Comparison of ENCODE assay signal across 8 cellular contexts in the genomic region with DNA sequence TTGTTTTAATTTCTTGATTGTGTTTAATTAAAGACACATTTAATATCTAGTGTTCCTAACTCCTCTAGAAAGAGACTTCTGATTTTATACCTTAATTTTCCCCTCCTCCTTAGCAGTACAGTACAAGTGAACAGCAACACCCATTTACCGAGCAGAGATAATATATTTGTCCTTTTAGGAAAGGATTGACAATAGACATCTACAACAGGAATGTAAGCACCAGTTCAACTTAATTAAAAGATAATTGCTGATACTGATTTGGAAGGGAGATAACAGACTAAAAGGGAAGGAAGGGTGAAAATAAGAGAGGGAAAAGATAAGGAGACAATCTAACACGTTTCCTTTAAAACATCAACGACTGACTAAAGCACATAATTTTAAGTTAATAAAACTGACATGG.
DNase-seq lines count a peak whose midpoint lies in the region; ATAC-seq, FAIRE-seq and TF ChIP-seq lines count a peak whose summit lies in the region.

No MANE protein-coding gene starts in this region.

- H3K4me3 Mint-ChIP-seq in mesothelial cell of epicardium, result peak overlapping the region; percentile 69

- H4K20me1 ChIP-seq in KMS-11 (ENCODE audit: insufficient read depth), result 0 out of 2 replicates have a peak, but pooled peaks cover 2% of the 10 kb centered on the region

- peak overlapping the region; percentile 46; the same call in 1 of the 2 replicates for H3K9ac ChIP-seq in KMS-11

- H3K27me3 Mint-ChIP-seq in mesothelial cell of epicardium (ENCODE audit: low read depth), result no peaks in the 10 kb centered on the region

- ATAC-seq in Right ventricle myocardium inferior, result peak; percentile 37

- H3K4me3 ChIP-seq in KMS-11 (IDR thresholded peaks at IDR 0.05; ENCODE audit: insufficient read depth, low read depth, low read length), result no peak overlapping the region
- peak overlapping the region; percentile 54 for H3K4me3 ChIP-seq in bronchial epithelial cell (ENCODE audit: low read depth, low read length)

- TF ChIP-seq CTCF in KMS-11 (conservative IDR thresholded peaks at IDR 0.05; ENCODE audit: low read depth, low read length), result no peak
- TF ChIP-seq CTCF in bronchial epithelial cell (IDR thresholded peaks at IDR 0.05; ENCODE audit: insufficient read depth, low read length, severe bottlenecking), result no peak
- no peak for TF ChIP-seq CTCF in mesothelial cell of epicardium (IDR thresholded peaks at IDR 0.05; ENCODE audit: unreplicated experiment)

- H3K27me3 ChIP-seq in KMS-11 (ENCODE audit: insufficient read depth, low read depth) (no peaks in the 10 kb centered on the region), bronchial epithelial cell (ENCODE audit: control insufficient read depth, insufficient read depth, low read length) (no peaks in the 10 kb centered on the region)

- H3K36me3 ChIP-seq in KMS-11 (ENCODE audit: insufficient read depth), result no peaks in the 10 kb centered on the region
- H3K36me3 ChIP-seq in bronchial epithelial cell (ENCODE audit: control insufficient read depth, insufficient read depth, low read length), result no peaks in the 10 kb centered on the region

- no peaks in the 10 kb centered on the region for H3K36me3 Mint-ChIP-seq in mesothelial cell of epicardium

- H3K27ac ChIP-seq in KMS-11, result peak overlapping the region; percentile 67

- FAIRE-seq in bronchial epithelial cell (lab: Jason Lieb, UNC), result no peak

- no peak for DNase-seq in Right ventricle myocardium inferior (ENCODE audit: missing footprints)
- no peak for DNase-seq in cardiac septum (ENCODE audit: low spot score)
- DNase-seq in bronchial epithelial cell (ENCODE audit: low read depth), result no peak
- DNase-seq in mesothelial cell of epicardium (ENCODE audit: low spot score in 2 of 2, unreplicated experiment in 2 of 2), result no peak
- DNase-seq in epidermal melanocyte (ENCODE audit: insufficient read length, low spot score), result no peak
- DNase-seq in NCI-H1694 treated with DMSO at 0.1 percent for 48 hours (lab: John Stamatoyannopoulos, UW), result no peak
- no peak for DNase-seq in AG20443 (ENCODE audit: low spot score)

- peaks cover 38% of the 10 kb centered on the region for H3K4me1 Mint-ChIP-seq in mesothelial cell of epicardium

- peak overlapping the region; percentile 89 for H3K4me2 ChIP-seq in KMS-11

- H3K9me3 Mint-ChIP-seq in mesothelial cell of epicardium, result no peaks in the 10 kb centered on the region

- intact Hi-C loops in Right ventricle myocardium inferior (cut with DNase I) (loop anchor here (10.0 kb wide), 1 partner anchor 115 kb away; the partner anchor contains the start of gene SRPK2), cardiac septum (cut with DNase I) (no loop called here)

- peaks cover 56% of the 10 kb centered on the region for H3K4me1 ChIP-seq in KMS-11 (ENCODE audit: low read depth, poor library complexity, severe bottlenecking)

- H3K79me2 ChIP-seq in KMS-11 (ENCODE audit: insufficient read depth, low read depth), result peaks cover 82% of the 10 kb centered on the region

- peak overlapping the region; percentile 90 for H3K27ac Mint-ChIP-seq in mesothelial cell of epicardium

- H2AFZ ChIP-seq in KMS-11 (ENCODE audit: low read depth), result no peak overlapping the region
